ENCODE assay signal across 9 cellular contexts in the genomic region with DNA sequence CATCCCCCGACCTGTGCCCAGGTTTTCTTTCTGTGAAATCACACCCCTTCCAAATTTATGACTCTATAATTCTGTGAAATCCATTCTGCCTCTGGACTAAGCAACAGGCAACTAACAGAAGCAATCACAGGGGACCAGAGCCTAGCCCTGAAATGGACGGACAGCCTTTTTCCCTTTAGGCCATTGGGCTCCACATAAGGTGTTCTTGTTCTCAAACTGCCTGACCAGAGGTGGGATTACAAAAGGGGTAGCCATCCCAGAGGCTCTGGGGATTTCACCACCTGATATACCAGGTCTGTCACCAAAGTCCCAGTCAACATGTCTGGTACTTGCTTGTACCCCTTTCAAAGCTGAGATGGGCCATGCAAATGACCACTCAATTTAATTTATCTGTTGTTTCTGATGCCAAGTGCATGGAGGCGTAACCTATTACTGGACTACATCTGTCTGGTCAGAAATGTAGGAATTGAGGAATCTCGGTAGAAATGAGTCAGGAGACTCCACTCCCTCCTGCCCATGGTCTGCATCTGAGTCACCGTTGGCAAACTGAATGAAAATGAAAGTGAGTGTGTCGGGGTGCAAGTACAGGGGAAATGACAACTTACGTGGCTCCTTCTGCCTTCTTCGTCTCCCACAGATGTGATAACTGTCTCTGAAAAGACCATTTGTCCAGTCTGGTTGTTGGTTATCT. TPM values are rescaled to one million over a fixed set of nuclear protein-coding genes. Genes with fewer than 3 reads are reported as not detected.
DNase-seq lines count a peak whose midpoint lies in the region; ATAC-seq, FAIRE-seq and TF ChIP-seq lines count a peak whose summit lies in the region.
"Had no signal": no experiment of that assay in that cellular context is flagged by ENCODE, and none has a peak within 500 bp of the region (broad histone marks: within the 10 kb centered on the region; RNA-seq: fewer than 3 reads in every experiment).

No MANE protein-coding gene starts in this region.

- H3K27me3 Mint-ChIP-seq in astrocyte (ENCODE audit: low read depth, unreplicated experiment), result no peaks in the 10 kb centered on the region

- TF ChIP-seq CTCF in astrocyte (IDR thresholded peaks at IDR 0.05; ENCODE audit: insufficient read depth, low read depth, low read length), result no peak

- peaks cover 7% of the 10 kb centered on the region for H4K20me1 ChIP-seq in astrocyte (ENCODE audit: insufficient read depth, low read length)

- H3K4me3 ChIP-seq in astrocyte (ENCODE audit: insufficient read depth, low read depth, low read length) (peak overlapping the region; percentile 51), mucosa of stomach (ENCODE audit: low read length) (no peak overlapping the region)

- peak overlapping the region; percentile 87 for H3K27ac ChIP-seq in astrocyte (ENCODE audit: low read depth, low read length)

- peaks cover 42% of the 10 kb centered on the region for H3K36me3 Mint-ChIP-seq in astrocyte (ENCODE audit: low read depth, unreplicated experiment)

- H3K4me1 Mint-ChIP-seq in astrocyte (ENCODE audit: low read depth, unreplicated experiment), result peaks cover 40% of the 10 kb centered on the region

- H3K4me1 ChIP-seq in astrocyte (ENCODE audit: insufficient read depth, low read length), result peaks cover 29% of the 10 kb centered on the region
- peaks cover 16% of the 10 kb centered on the region for H3K4me1 ChIP-seq in mucosa of stomach (ENCODE audit: control insufficient read depth, insufficient read depth, low read length)

- H3K36me3 ChIP-seq in astrocyte (ENCODE audit: insufficient read depth, low read length) (peaks cover 37% of the 10 kb centered on the region), mucosa of stomach (ENCODE audit: control insufficient read depth, insufficient read depth, low read length) (no peaks in the 10 kb centered on the region)

- H3K27me3 ChIP-seq in astrocyte (ENCODE audit: insufficient read depth, low read length) (no peaks in the 10 kb centered on the region), mucosa of stomach (ENCODE audit: control insufficient read depth, insufficient read depth, low read length) (no peaks in the 10 kb centered on the region)

- peak overlapping the region; percentile 27 for H2AFZ ChIP-seq in astrocyte (ENCODE audit: low read depth, low read length)

- H3K9ac ChIP-seq in astrocyte (ENCODE audit: low read length) (peak overlapping the region; percentile 76), mucosa of stomach (ENCODE audit: low read length) (peak overlapping the region; percentile 0)

- peak; percentile 98 for FAIRE-seq in astrocyte (lab: Jason Lieb, UNC)

- H3K9me3 ChIP-seq in astrocyte (ENCODE audit: insufficient read depth, low read depth, low read length) (no peaks in the 10 kb centered on the region), mucosa of stomach (ENCODE audit: control insufficient read depth, low read length) (no peaks in the 10 kb centered on the region)

- no peak for ATAC-seq in GM21367 (IDR thresholded peaks at IDR 0.05; ENCODE audit: unreplicated experiment)
- no peak for ATAC-seq in GM19467 (IDR thresholded peaks at IDR 0.05; ENCODE audit: unreplicated experiment)
- no peak for ATAC-seq in HG03565 (IDR thresholded peaks at IDR 0.05; ENCODE audit: unreplicated experiment)
- ATAC-seq: activated CD4-positive, CD25-positive, alpha-beta regulatory T cell treated with anti-CD3 and anti-CD28 coated beads, Interleukin-2, amount 50 U/mL, for 24 hours had no signal

- peak overlapping the region; percentile 83 for H3K4me2 ChIP-seq in astrocyte (ENCODE audit: low read length)

- H3K79me2 ChIP-seq in astrocyte (ENCODE audit: insufficient read depth, low read length), result peaks cover 7% of the 10 kb centered on the region

- no peaks in the 10 kb centered on the region for H3K9me3 Mint-ChIP-seq in astrocyte (ENCODE audit: unreplicated experiment)

- H3K4me3 Mint-ChIP-seq in astrocyte (ENCODE audit: unreplicated experiment), result peak overlapping the region; percentile 14

- H3K27ac Mint-ChIP-seq in astrocyte (ENCODE audit: unreplicated experiment), result peak overlapping the region; percentile 92

- DNase-seq in CD1c-positive myeloid dendritic cell (ENCODE audit: extremely low spot score) (peak; percentile 3), HT1080 (ENCODE audit: low read depth) (peak; percentile 94), astrocyte (ENCODE audit: low read depth) (peak; percentile 94), RPMI8226 (no peak)

RNA-seq across cellular contexts. Expression of a gene that starts 10.2 kb away (rescaled TPM):
- total RNA-seq in HT1080 (2014; rRNA removed; shearing (Covaris generic)), result 41.5 and 48.0 TPM in 2 replicates
- 79.1 and 94.6 TPM in 2 replicates for polyA plus RNA-seq in HT1080 (2015; cell fraction: cytosol; rRNA removed)
- polyA plus RNA-seq in HT1080 (2015; cell fraction: nucleus; rRNA removed), result 75.8 and 84.2 TPM in 2 replicates
- 307 and 328 TPM in 2 replicates for total RNA-seq in astrocyte
